In the genomic region with DNA sequence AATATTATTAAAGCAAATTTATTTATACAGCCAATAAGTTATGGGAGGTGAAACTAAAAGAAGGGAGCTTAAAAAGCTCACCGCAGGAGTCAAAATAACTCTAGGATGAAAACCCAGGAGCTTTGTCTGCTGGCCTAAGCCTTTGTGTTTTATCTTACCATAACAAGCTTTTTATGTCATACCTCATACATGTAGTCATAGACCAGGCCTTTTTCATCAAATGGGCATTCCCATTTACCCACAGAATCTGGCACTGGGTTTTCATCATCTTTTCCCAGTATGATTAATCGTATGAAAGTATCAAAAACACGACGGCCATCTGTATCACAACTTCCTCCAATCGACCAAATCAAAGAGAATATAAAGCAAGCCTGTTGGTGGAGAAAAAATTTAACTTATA, we compare ENCODE assay signal across 14 cellular contexts.
DNase-seq lines count a peak whose midpoint lies in the region; ATAC-seq, FAIRE-seq and TF ChIP-seq lines count a peak whose summit lies in the region.
"Had no signal": no experiment of that assay in that cellular context is flagged by ENCODE, and none has a peak within 500 bp of the region (broad histone marks: within the 10 kb centered on the region; RNA-seq: fewer than 3 reads in every experiment).

No MANE protein-coding gene starts in this region.

- no peaks in the 10 kb centered on the region for H3K9me2 ChIP-seq in HCT116 (ENCODE audit: insufficient read depth)

- no peaks in the 10 kb centered on the region for H3K27me3 Mint-ChIP-seq in astrocyte (ENCODE audit: low read depth, unreplicated experiment)
- no peaks in the 10 kb centered on the region for H3K27me3 Mint-ChIP-seq in mesothelial cell of epicardium (ENCODE audit: low read depth)

- no peaks in the 10 kb centered on the region for H3K27me3 ChIP-seq in HCT116 (ENCODE audit: insufficient read depth, low read length)
- H3K27me3 ChIP-seq in astrocyte (ENCODE audit: insufficient read depth, low read length), result no peaks in the 10 kb centered on the region
- no peaks in the 10 kb centered on the region for H3K27me3 ChIP-seq in small intestine (ENCODE audit: control insufficient read depth in 2 of 2, insufficient read depth in 2 of 2, low read length in 2 of 2)

- H3K4me1 ChIP-seq in HCT116 (ENCODE audit: control insufficient read depth in 1 of 2, insufficient read depth in 2 of 2, low read length in 2 of 2), result no peaks in the 10 kb centered on the region
- no peaks in the 10 kb centered on the region for H3K4me1 ChIP-seq in astrocyte (ENCODE audit: insufficient read depth, low read length)
- no peaks in the 10 kb centered on the region for H3K4me1 ChIP-seq in small intestine (ENCODE audit: control insufficient read depth in 2 of 2, insufficient read depth in 1 of 2, low read depth in 1 of 2, low read length in 1 of 2)
- H3K4me1 ChIP-seq: A549 had no signal

- H4K20me1 ChIP-seq in HCT116 (ENCODE audit: insufficient read depth), result no peaks in the 10 kb centered on the region
- H4K20me1 ChIP-seq in astrocyte (ENCODE audit: insufficient read depth, low read length), result no peaks in the 10 kb centered on the region

- H3K9me3 ChIP-seq in HCT116 (ENCODE audit: control insufficient read depth in 1 of 2, insufficient read depth in 1 of 2, low read depth in 1 of 2, low read length in 2 of 2) (no peaks in the 10 kb centered on the region), astrocyte (ENCODE audit: insufficient read depth, low read depth, low read length) (no peaks in the 10 kb centered on the region), small intestine (ENCODE audit: control insufficient read depth, low read depth) (no peaks in the 10 kb centered on the region)
- H3K9me3 ChIP-seq: A549 had no signal

- 82 to 85% (median 85%) methylated on average over 5 of the region's 5 CpGs for WGBS in small intestine, 3 donors

- no peak for TF ChIP-seq POLR2A in HCT116 (IDR thresholded peaks at IDR 0.05; ENCODE audit: borderline replicate concordance, extremely low read depth, insufficient read depth, insufficient read length)

- TF ChIP-seq CTCF in HCT116 (IDR thresholded peaks at IDR 0.05 in 2 of 3, conservative IDR thresholded peaks at IDR 0.05 in 1 of 3; ENCODE audit: borderline replicate concordance in 1 of 3, insufficient read depth in 1 of 3, low read depth in 2 of 3, low read length in 2 of 3), result no peak
- no peak for TF ChIP-seq CTCF in astrocyte (IDR thresholded peaks at IDR 0.05; ENCODE audit: insufficient read depth, low read depth, low read length)
- no peak for TF ChIP-seq CTCF in mesothelial cell of epicardium (IDR thresholded peaks at IDR 0.05; ENCODE audit: unreplicated experiment)

- H3K4me2 ChIP-seq in HCT116 (ENCODE audit: low read length) (no peak overlapping the region), astrocyte (ENCODE audit: low read length) (no peak overlapping the region)
- H3K4me2 ChIP-seq: A549 had no signal

- H2AFZ ChIP-seq in HCT116 (ENCODE audit: low read depth, low read length, poor library complexity, severe bottlenecking) (peak overlapping the region; percentile 36), astrocyte (ENCODE audit: low read depth, low read length) (no peak overlapping the region)

- ATAC-seq in HCT116 (no peak), SK-N-SH treated with all-trans-retinoic acid at 6 μM for 48 hours (no peak)
- ATAC-seq: A549; CD8-positive, alpha-beta T cell had no signal

- H3K4me3 ChIP-seq in HCT116 (replicated peaks in 1 of 2; ENCODE audit: low read depth in 1 of 2, low read length in 2 of 2) (no peak overlapping the region), astrocyte (ENCODE audit: insufficient read depth, low read depth, low read length) (no peak overlapping the region), small intestine (ENCODE audit: low read depth in 1 of 2, low read length in 2 of 2) (no peak overlapping the region)
- H3K4me3 ChIP-seq: A549 had no signal

- FAIRE-seq in astrocyte (lab: Jason Lieb, UNC) (no peak), small intestine (lab: Jason Lieb, UNC) (no peak)
- FAIRE-seq: A549, H54 had no signal

- POLR2A ChIA-PET in HCT116 (lab: Charles Lee), result no interaction called here

- no TSS peak for BruUV-seq in HCT116 (replicated peaks; lab: Mats Ljungman, UMichigan)

- DNase-seq in HCT116 (ENCODE audit: low read depth, low spot score), result no peak
- DNase-seq in astrocyte (ENCODE audit: low read depth), result peak; percentile 2
- DNase-seq in mesothelial cell of epicardium (ENCODE audit: low spot score in 2 of 2, unreplicated experiment in 2 of 2), result no peak
- DNase-seq in activated T-cell treated with anti-CD3 and anti-CD28 coated beads, Interleukin-2, amount 50 U/mL, for 1 hour, result no peak
- no peak for DNase-seq in small intestine
- DNase-seq: CD8-positive, alpha-beta T cell; COR-L47; DND-41; GF-D8 had no signal

- intact Hi-C loops in HCT116 (cut with micrococcal nuclease), result no loop called here

- H3K79me2 ChIP-seq in HCT116 (ENCODE audit: insufficient read depth, low read length), result no peaks in the 10 kb centered on the region
- H3K79me2 ChIP-seq in astrocyte (ENCODE audit: insufficient read depth, low read length), result no peaks in the 10 kb centered on the region

- no peak for TF ChIP-seq RAD21 in HCT116 (IDR thresholded peaks at IDR 0.05; ENCODE audit: low read depth)

- RAD21 ChIA-PET in HCT116 (lab: Charles Lee; ENCODE audit: low non-redundant PET in 1 of 2, low total read pairs in 2 of 2, uncharacterized antibody in 2 of 2, unreplicated experiment in 2 of 2), result no interaction called here

- H3K9ac ChIP-seq in HCT116 (ENCODE audit: low read length) (no peak overlapping the region), astrocyte (ENCODE audit: low read length) (no peak overlapping the region)

- H3K36me3 Mint-ChIP-seq in astrocyte (ENCODE audit: low read depth, unreplicated experiment) (no peaks in the 10 kb centered on the region), mesothelial cell of epicardium (no peaks in the 10 kb centered on the region)
- H3K36me3 Mint-ChIP-seq: CD14-positive monocyte; CD8-positive, alpha-beta T cell; IgD-negative memory B cell had no signal

- H3K36me3 ChIP-seq in HCT116 (ENCODE audit: control insufficient read depth in 1 of 2, insufficient read depth in 2 of 2, low read length in 2 of 2) (no peaks in the 10 kb centered on the region), astrocyte (ENCODE audit: insufficient read depth, low read length) (no peaks in the 10 kb centered on the region), small intestine (ENCODE audit: control insufficient read depth in 2 of 2, insufficient read depth in 2 of 2, low read length in 2 of 2) (no peaks in the 10 kb centered on the region)

- no peaks in the 10 kb centered on the region for H3K4me1 Mint-ChIP-seq in astrocyte (ENCODE audit: low read depth, unreplicated experiment)
- H3K4me1 Mint-ChIP-seq in mesothelial cell of epicardium, result no peaks in the 10 kb centered on the region
- H3K4me1 Mint-ChIP-seq: CD14-positive monocyte, IgD-negative memory B cell had no signal

- H3K4me3 Mint-ChIP-seq in astrocyte (ENCODE audit: unreplicated experiment) (no peak overlapping the region), mesothelial cell of epicardium (no peak overlapping the region)
- H3K4me3 Mint-ChIP-seq: CD14-positive monocyte; CD8-positive, alpha-beta T cell; IgD-negative memory B cell had no signal

- peak overlapping the region; percentile 41 for H3K27ac Mint-ChIP-seq in astrocyte (ENCODE audit: unreplicated experiment)
- peak overlapping the region; percentile 25 for H3K27ac Mint-ChIP-seq in mesothelial cell of epicardium
- H3K27ac Mint-ChIP-seq: CD14-positive monocyte; CD8-positive, alpha-beta T cell; IgD-negative memory B cell had no signal

- H3K27ac ChIP-seq in HCT116 (ENCODE audit: low read depth, low read length), result no peak overlapping the region
- no peak overlapping the region for H3K27ac ChIP-seq in astrocyte (ENCODE audit: low read depth, low read length)
- H3K27ac ChIP-seq in small intestine (ENCODE audit: low read depth in 1 of 2, low read length in 1 of 2), result no peak overlapping the region
- H3K27ac ChIP-seq: A549 had no signal

- CTCF ChIA-PET in HCT116 (lab: Charles Lee), result interaction anchor here (1.8 kb wide), 1 partner anchor 24 kb away, joined by 7 read pairs; no protein-coding TSS in a partner anchor

- H3K9me3 Mint-ChIP-seq in astrocyte (ENCODE audit: unreplicated experiment) (no peaks in the 10 kb centered on the region), mesothelial cell of epicardium (no peaks in the 10 kb centered on the region)
- H3K9me3 Mint-ChIP-seq: CD8-positive, alpha-beta T cell; IgD-negative memory B cell had no signal

TF ChIP-seq in SK-N-SH treated with all-trans-retinoic acid at 6 μM for 48 hours, 23 proteins besides CTCF, POLR2A, EP300 and RAD21:
- TF ChIP-seq ZFP30 (CRISPR knock-in tag; IDR thresholded peaks at IDR 0.05), result no peak
- no peak for TF ChIP-seq ZNF8 (CRISPR knock-in tag; IDR thresholded peaks at IDR 0.05)
